In the genomic region with DNA sequence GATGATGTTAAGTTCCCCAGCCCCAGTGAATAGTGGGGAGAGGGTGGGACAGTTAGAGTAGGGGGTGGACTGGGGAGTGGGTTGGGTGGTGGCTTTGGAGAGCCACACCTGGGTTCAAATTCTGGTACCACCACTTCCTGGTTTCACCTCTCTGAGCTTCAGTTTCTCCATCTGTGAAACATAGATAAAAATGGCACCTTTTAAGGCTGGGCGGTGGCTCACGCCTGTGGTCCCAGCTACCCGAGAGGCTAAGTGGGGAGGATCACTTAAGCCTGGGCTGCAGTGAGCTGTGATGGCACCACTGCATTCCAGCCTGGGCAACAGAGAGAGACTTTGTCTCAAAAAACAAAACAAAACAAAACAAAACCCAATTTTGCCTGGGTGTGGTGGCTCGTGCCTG, we compare ENCODE assay signal across 14 cellular contexts. TPM values are rescaled to one million over a fixed set of nuclear protein-coding genes. Genes with fewer than 3 reads are reported as not detected.
DNase-seq lines count a peak whose midpoint lies in the region; ATAC-seq and TF ChIP-seq lines count a peak whose summit lies in the region.
"Had no signal": no experiment of that assay in that cellular context is flagged by ENCODE, and none has a peak within 500 bp of the region (broad histone marks: within the 10 kb centered on the region; RNA-seq: fewer than 3 reads in every experiment).

No MANE protein-coding gene starts in this region.

- peaks cover 19 to 32% of the 10 kb centered on the region in 2 donors for H3K4me1 ChIP-seq in naive thymus-derived CD4-positive, alpha-beta T cell (ENCODE audit: control insufficient read depth in 2 of 2, insufficient read depth in 2 of 2, low read length in 2 of 2)

- H3K9me3 ChIP-seq in naive thymus-derived CD4-positive, alpha-beta T cell (ENCODE audit: control insufficient read depth in 2 of 3, low read length in 3 of 3): no peaks in the 10 kb centered on the region
- H3K9me3 ChIP-seq: A549 had no signal

- peaks cover 0 to 49% (median 4%) of the 10 kb centered on the region in 3 experiments for H3K36me3 ChIP-seq in naive thymus-derived CD4-positive, alpha-beta T cell (ENCODE audit: control insufficient read depth in 2 of 3, insufficient read depth in 3 of 3, low read length in 3 of 3)

- H3K4me3 ChIP-seq in Jurkat, Clone E6-1 (ENCODE audit: low read length): no peak overlapping the region
- H3K4me3 ChIP-seq in naive thymus-derived CD4-positive, alpha-beta T cell (ENCODE audit: low read length): no peak overlapping the region
- H3K4me3 ChIP-seq: A549 had no signal

- H3K9me3 Mint-ChIP-seq in activated CD4-positive, alpha-beta T cell treated with anti-CD3 and anti-CD28 coated beads, Interleukin-2, amount 10 ng/mL, durations not matched to agents 24 days and 14 days: peaks cover 22% of the 10 kb centered on the region
- H3K9me3 Mint-ChIP-seq in activated CD4-positive, alpha-beta memory T cell treated with anti-CD3 and anti-CD28 coated beads, Interleukin-2, amount 10 ng/mL, durations not matched to agents 7 days and 5 days: peaks cover 7% of the 10 kb centered on the region
- H3K9me3 Mint-ChIP-seq in naive thymus-derived CD4-positive, alpha-beta T cell: peaks cover 0 to 9% (median 0%) of the 10 kb centered on the region in 11 donors
- H3K9me3 Mint-ChIP-seq: HFFc6 had no signal

- POLR2A ChIA-PET in activated CD4-positive, alpha-beta memory T cell treated with anti-CD3 and anti-CD28 coated beads, Interleukin-2, amount 10 ng/mL, durations not matched to agents 7 days and 5 days (lab: Charles Lee): interaction anchor here (0.7 kb wide), 1 partner anchor 13 kb away, joined by 4 read pairs; no protein-coding TSS in a partner anchor
- POLR2A ChIA-PET in naive thymus-derived CD4-positive, alpha-beta T cell (lab: Charles Lee): interaction anchor here (0.6 to 1.2 kb wide), 6 partner anchors 12 to 146 kb away, joined by 3 to 7 read pairs (median 3); a partner anchor contains a TSS

- DNase-seq in activated CD4-positive, alpha-beta T cell treated with anti-CD3 and anti-CD28 coated beads, Interleukin-2, amount 10 ng/mL, durations not matched to agents 24 days and 14 days: no peak
- DNase-seq in activated CD4-positive, alpha-beta T cell treated with anti-CD3 and anti-CD28 coated beads for 4 hours: no peak
- DNase-seq in Jurkat, Clone E6-1 (ENCODE audit: low read depth, low spot score): peak; percentile 66
- DNase-seq in activated CD4-positive, alpha-beta memory T cell treated with anti-CD3 and anti-CD28 coated beads, Interleukin-2, amount 10 ng/mL, durations not matched to agents 7 days and 5 days: no peak
- DNase-seq in naive thymus-derived CD4-positive, alpha-beta T cell: no peak
- no peak for DNase-seq in NCI-H146 (lab: John Stamatoyannopoulos, UW)
- no peak for DNase-seq in omental fat pad (ENCODE audit: low spot score)
- DNase-seq: HFFc6, NCI-H187 treated with DMSO at 0.1 percent for 48 hours, NCI-H345, Right ventricle myocardium superior had no signal

- no peak for ATAC-seq in naive thymus-derived CD4-positive, alpha-beta T cell
- ATAC-seq in GM19463 (IDR thresholded peaks at IDR 0.05; ENCODE audit: unreplicated experiment) (no peak), omental fat pad (ENCODE audit: low FRiP score) (no peak)
- ATAC-seq: A549 had no signal

- H3K4me1 Mint-ChIP-seq in activated CD4-positive, alpha-beta T cell treated with anti-CD3 and anti-CD28 coated beads, Interleukin-2, amount 10 ng/mL, durations not matched to agents 24 days and 14 days: peaks cover 51% of the 10 kb centered on the region
- peaks cover 57% of the 10 kb centered on the region for H3K4me1 Mint-ChIP-seq in activated CD4-positive, alpha-beta memory T cell treated with anti-CD3 and anti-CD28 coated beads, Interleukin-2, amount 10 ng/mL, durations not matched to agents 7 days and 5 days
- H3K4me1 Mint-ChIP-seq in naive thymus-derived CD4-positive, alpha-beta T cell: peaks cover 46 to 78% (median 65%) of the 10 kb centered on the region in 7 donors

- peak overlapping the region; percentile 40 for H3K27ac ChIP-seq in naive thymus-derived CD4-positive, alpha-beta T cell (ENCODE audit: low read depth, low read length)
- H3K27ac ChIP-seq: A549 had no signal

- intact Hi-C loops in activated CD4-positive, alpha-beta T cell treated with anti-CD3 and anti-CD28 coated beads, Interleukin-2, amount 10 ng/mL, durations not matched to agents 24 days and 14 days (cut with micrococcal nuclease): no loop called here
- intact Hi-C loops in naive thymus-derived CD4-positive, alpha-beta T cell (cut with micrococcal nuclease): no loop called here

- no peaks in the 10 kb centered on the region for H3K27me3 ChIP-seq in naive thymus-derived CD4-positive, alpha-beta T cell (ENCODE audit: control insufficient read depth in 2 of 2, insufficient read depth in 2 of 2, low read length in 2 of 2)

- H3K4me3 Mint-ChIP-seq in activated CD4-positive, alpha-beta T cell treated with anti-CD3 and anti-CD28 coated beads, Interleukin-2, amount 10 ng/mL, durations not matched to agents 24 days and 14 days: peak overlapping the region; percentile 31
- H3K4me3 Mint-ChIP-seq in activated CD4-positive, alpha-beta memory T cell treated with anti-CD3 and anti-CD28 coated beads, Interleukin-2, amount 10 ng/mL, durations not matched to agents 7 days and 5 days: no peak overlapping the region
- peak overlapping the region in 9 of 10 donors; percentile 14 to 96 (median 53) for H3K4me3 Mint-ChIP-seq in naive thymus-derived CD4-positive, alpha-beta T cell
- H3K4me3 Mint-ChIP-seq: HFFc6 had no signal

- H3K27ac Mint-ChIP-seq in activated CD4-positive, alpha-beta T cell treated with anti-CD3 and anti-CD28 coated beads, Interleukin-2, amount 10 ng/mL, durations not matched to agents 24 days and 14 days: peak overlapping the region; percentile 86
- H3K27ac Mint-ChIP-seq in activated CD4-positive, alpha-beta memory T cell treated with anti-CD3 and anti-CD28 coated beads, Interleukin-2, amount 10 ng/mL, durations not matched to agents 7 days and 5 days: peak overlapping the region; percentile 80
- peak overlapping the region in 8 of 9 donors; percentile 74 to 87 (median 78) for H3K27ac Mint-ChIP-seq in naive thymus-derived CD4-positive, alpha-beta T cell
- H3K27ac Mint-ChIP-seq: HFFc6 had no signal

- CTCF ChIA-PET in activated CD4-positive, alpha-beta memory T cell treated with anti-CD3 and anti-CD28 coated beads, Interleukin-2, amount 10 ng/mL, durations not matched to agents 7 days and 5 days (lab: Charles Lee): interaction anchor here (0.7 kb wide), 1 partner anchor 67 kb away, joined by 3 read pairs; no protein-coding TSS in a partner anchor
- CTCF ChIA-PET in naive thymus-derived CD4-positive, alpha-beta T cell (lab: Charles Lee): interaction anchor here (0.5 kb wide), 1 partner anchor 16 kb away, joined by 3 read pairs; no protein-coding TSS in a partner anchor

- TF ChIP-seq CTCF in omental fat pad (IDR thresholded peaks at IDR 0.05): no peak

- H3K27me3 Mint-ChIP-seq in activated CD4-positive, alpha-beta T cell treated with anti-CD3 and anti-CD28 coated beads, Interleukin-2, amount 10 ng/mL, durations not matched to agents 24 days and 14 days: no peaks in the 10 kb centered on the region
- H3K27me3 Mint-ChIP-seq in activated CD4-positive, alpha-beta memory T cell treated with anti-CD3 and anti-CD28 coated beads, Interleukin-2, amount 10 ng/mL, durations not matched to agents 7 days and 5 days: no peaks in the 10 kb centered on the region
- no peaks in the 10 kb centered on the region for H3K27me3 Mint-ChIP-seq in naive thymus-derived CD4-positive, alpha-beta T cell

- peaks cover 52% of the 10 kb centered on the region for H3K36me3 Mint-ChIP-seq in activated CD4-positive, alpha-beta T cell treated with anti-CD3 and anti-CD28 coated beads, Interleukin-2, amount 10 ng/mL, durations not matched to agents 24 days and 14 days (ENCODE audit: low read depth)
- peaks cover 54% of the 10 kb centered on the region for H3K36me3 Mint-ChIP-seq in activated CD4-positive, alpha-beta memory T cell treated with anti-CD3 and anti-CD28 coated beads, Interleukin-2, amount 10 ng/mL, durations not matched to agents 7 days and 5 days (ENCODE audit: low read depth)
- peaks cover 13 to 44% (median 35%) of the 10 kb centered on the region in 5 donors for H3K36me3 Mint-ChIP-seq in naive thymus-derived CD4-positive, alpha-beta T cell

RNA-seq across cellular contexts. Expression of a gene that starts 5.9 kb away (rescaled TPM):
- total RNA-seq in activated CD4-positive, alpha-beta T cell treated with anti-CD3 and anti-CD28 coated beads, Interleukin-2, amount 10 ng/mL, durations not matched to agents 24 days and 14 days: 75.3 and 78.9 TPM in 2 replicates
- 91.5 TPM for polyA plus RNA-seq in Jurkat, Clone E6-1 (2012; ENCODE audit: insufficient read depth, insufficient read length)
- 100 to 1,000 TPM; 105 to 107 TPM for total RNA-seq in activated CD4-positive, alpha-beta memory T cell treated with anti-CD3 and anti-CD28 coated beads, Interleukin-2, amount 10 ng/mL, durations not matched to agents 7 days and 5 days
- total RNA-seq in naive thymus-derived CD4-positive, alpha-beta T cell: 100 to 1,000 TPM in 3 of 5 experiments, 10 to 100 TPM in 2; 90.5 to 132 (median 115) TPM
- polyA plus RNA-seq in naive thymus-derived CD4-positive, alpha-beta T cell: 10 to 100 TPM; 26.2 to 41.4 TPM
- total RNA-seq in omental fat pad: 10 to 100 TPM in 3 of 4 donors, 1 to 10 TPM in 1; 9.4 to 18.9 (median 13.5) TPM
- total RNA-seq: fibroblast of villous mesenchyme, HFFc6 had no signal

RNA-seq across cellular contexts. Expression of a gene that starts 11.2 kb away (rescaled TPM):
- 9.8 and 11.0 TPM in 2 replicates for total RNA-seq in activated CD4-positive, alpha-beta T cell treated with anti-CD3 and anti-CD28 coated beads, Interleukin-2, amount 10 ng/mL, durations not matched to agents 24 days and 14 days
- 15.7 TPM for polyA plus RNA-seq in Jurkat, Clone E6-1 (2012; ENCODE audit: insufficient read depth, insufficient read length)
- total RNA-seq in activated CD4-positive, alpha-beta memory T cell treated with anti-CD3 and anti-CD28 coated beads, Interleukin-2, amount 10 ng/mL, durations not matched to agents 7 days and 5 days: 10 to 100 TPM; 26.4 to 28.1 TPM
- total RNA-seq in naive thymus-derived CD4-positive, alpha-beta T cell: 10 to 100 TPM; 27.9 to 64.7 (median 57.4) TPM
- polyA plus RNA-seq in naive thymus-derived CD4-positive, alpha-beta T cell: 10 to 100 TPM; 35.2 to 60.4 TPM
- 1 to 10 TPM in 3 of 4 donors, not detected in 1; 1.3 to 3.4 (median 2.0) TPM for total RNA-seq in omental fat pad
- total RNA-seq: HFFc6, Right ventricle myocardium superior had no signal

RNA-seq across cellular contexts. Expression of a gene that starts 38.9 kb away (rescaled TPM):
- 66.3 and 67.7 TPM in 2 replicates for total RNA-seq in activated CD4-positive, alpha-beta T cell treated with anti-CD3 and anti-CD28 coated beads, Interleukin-2, amount 10 ng/mL, durations not matched to agents 24 days and 14 days
- polyA plus RNA-seq in Jurkat, Clone E6-1 (2012; ENCODE audit: insufficient read depth, insufficient read length): 5.0 TPM
- 10 to 100 TPM; 17.6 to 19.5 TPM for total RNA-seq in activated CD4-positive, alpha-beta memory T cell treated with anti-CD3 and anti-CD28 coated beads, Interleukin-2, amount 10 ng/mL, durations not matched to agents 7 days and 5 days
- 10 to 100 TPM in 1 of 5 experiments, 1 to 10 TPM in 4; 2.9 to 17.4 (median 5.4) TPM for total RNA-seq in naive thymus-derived CD4-positive, alpha-beta T cell
- polyA plus RNA-seq in naive thymus-derived CD4-positive, alpha-beta T cell: 1 to 10 TPM in 1 of 2 donors, under 1 TPM in 1; 0.74 to 1.8 TPM
- total RNA-seq in omental fat pad: 100 to 1,000 TPM in 1 of 4 donors, 10 to 100 TPM in 3; 42.5 to 110 (median 66.6) TPM

RNA-seq across cellular contexts. Expression of a gene that starts 41.0 kb away (rescaled TPM):
- 97.7 and 107 TPM in 2 replicates for total RNA-seq in activated CD4-positive, alpha-beta T cell treated with anti-CD3 and anti-CD28 coated beads, Interleukin-2, amount 10 ng/mL, durations not matched to agents 24 days and 14 days
- 78.2 TPM for polyA plus RNA-seq in Jurkat, Clone E6-1 (2012; ENCODE audit: insufficient read depth, insufficient read length)
- total RNA-seq in activated CD4-positive, alpha-beta memory T cell treated with anti-CD3 and anti-CD28 coated beads, Interleukin-2, amount 10 ng/mL, durations not matched to agents 7 days and 5 days: 100 to 1,000 TPM; 105 to 107 TPM
- total RNA-seq in naive thymus-derived CD4-positive, alpha-beta T cell: 10 to 100 TPM; 36.1 to 81.6 (median 61.9) TPM
- 10 to 100 TPM; 70.6 to 96.5 TPM for polyA plus RNA-seq in naive thymus-derived CD4-positive, alpha-beta T cell
- total RNA-seq in omental fat pad: 10 to 100 TPM; 34.5 to 68.4 (median 62.0) TPM

RNA-seq across cellular contexts. Expression of a gene that starts 57.9 kb away (rescaled TPM):
- 4.8 and 5.3 TPM in 2 replicates for total RNA-seq in activated CD4-positive, alpha-beta T cell treated with anti-CD3 and anti-CD28 coated beads, Interleukin-2, amount 10 ng/mL, durations not matched to agents 24 days and 14 days
- polyA plus RNA-seq in Jurkat, Clone E6-1 (2012; ENCODE audit: insufficient read depth, insufficient read length): not detected
- under 1 TPM; 0.28 to 0.60 TPM for total RNA-seq in activated CD4-positive, alpha-beta memory T cell treated with anti-CD3 and anti-CD28 coated beads, Interleukin-2, amount 10 ng/mL, durations not matched to agents 7 days and 5 days
- total RNA-seq in naive thymus-derived CD4-positive, alpha-beta T cell: 1 to 10 TPM in 3 of 5 experiments, under 1 TPM in 2; 0.57 to 3.7 (median 1.8) TPM
- not detected for polyA plus RNA-seq in naive thymus-derived CD4-positive, alpha-beta T cell
- total RNA-seq in omental fat pad: 1,000 to 10,000 TPM; 1,035 to 6,271 (median 2,305) TPM
